In the genomic region with DNA sequence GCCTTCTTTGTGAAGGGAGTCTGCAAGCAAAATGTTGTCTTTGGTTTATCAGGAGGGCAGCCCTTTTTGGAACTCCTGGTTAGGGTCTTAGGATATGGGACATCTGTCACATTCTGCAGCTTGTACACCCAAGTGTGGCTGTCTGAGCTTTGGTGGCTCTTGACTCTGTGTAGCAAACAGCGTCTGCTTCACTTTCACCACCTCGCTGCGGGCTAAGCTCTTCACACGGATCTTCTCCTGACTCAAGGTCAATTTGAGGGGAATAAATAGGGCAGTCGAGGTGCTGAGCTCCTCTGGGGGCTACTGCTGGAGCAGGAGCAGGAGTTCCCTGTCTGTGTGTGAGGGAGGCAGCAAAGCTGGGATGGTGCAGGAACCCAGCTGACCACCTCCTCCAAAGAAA, we compare ENCODE assay signal across 21 cellular contexts. TPM values are rescaled to one million over a fixed set of nuclear protein-coding genes. Genes with fewer than 3 reads are reported as not detected.
DNase-seq lines count a peak whose midpoint lies in the region; ATAC-seq and TF ChIP-seq lines count a peak whose summit lies in the region.
"Had no signal": no experiment of that assay in that cellular context is flagged by ENCODE, and none has a peak within 500 bp of the region (broad histone marks: within the 10 kb centered on the region; RNA-seq: fewer than 3 reads in every experiment).

No MANE protein-coding gene starts in this region.

- peaks cover 13% of the 10 kb centered on the region for H3K36me3 Mint-ChIP-seq in activated CD4-positive, alpha-beta T cell treated with anti-CD3 and anti-CD28 coated beads, Interleukin-2, amount 10 ng/mL, durations not matched to agents 7 days and 5 days (ENCODE audit: low read depth)
- H3K36me3 Mint-ChIP-seq in glutamatergic neuron (ENCODE audit: unreplicated experiment) = peaks cover 9% of the 10 kb centered on the region
- H3K36me3 Mint-ChIP-seq: mesothelial cell of epicardium had no signal

- H3K27ac Mint-ChIP-seq in activated CD4-positive, alpha-beta T cell treated with anti-CD3 and anti-CD28 coated beads, Interleukin-2, amount 10 ng/mL, durations not matched to agents 7 days and 5 days = peak overlapping the region; percentile 44
- H3K27ac Mint-ChIP-seq in glutamatergic neuron (ENCODE audit: unreplicated experiment) = no peak overlapping the region
- H3K27ac Mint-ChIP-seq: activated CD4-positive, alpha-beta memory T cell treated with anti-CD3 and anti-CD28 coated beads for 36 hours; mesothelial cell of epicardium; nephron progenitor cell; progenitor cell of endocrine pancreas had no signal

- H3K9me3 ChIP-seq in WERI-Rb-1 (ENCODE audit: severe bottlenecking) = no peaks in the 10 kb centered on the region
- no peaks in the 10 kb centered on the region for H3K9me3 ChIP-seq in transverse colon
- H3K9me3 ChIP-seq: stomach had no signal

- H3K36me3 ChIP-seq in WERI-Rb-1 (no peaks in the 10 kb centered on the region), transverse colon (no peaks in the 10 kb centered on the region)

- H3K4me3 ChIP-seq in WERI-Rb-1 (ENCODE audit: low read depth, low read length) (no peak overlapping the region), transverse colon (no peak overlapping the region)
- H3K4me3 ChIP-seq: skin epidermis, stomach had no signal

- no peaks in the 10 kb centered on the region for H3K9me3 Mint-ChIP-seq in activated CD4-positive, alpha-beta T cell treated with anti-CD3 and anti-CD28 coated beads, Interleukin-2, amount 10 ng/mL, durations not matched to agents 7 days and 5 days
- peaks cover 4% of the 10 kb centered on the region for H3K9me3 Mint-ChIP-seq in glutamatergic neuron (ENCODE audit: unreplicated experiment)
- H3K9me3 Mint-ChIP-seq: activated CD4-positive, alpha-beta memory T cell treated with anti-CD3 and anti-CD28 coated beads for 36 hours; mesothelial cell of epicardium; nephron progenitor cell had no signal

- no peak for TF ChIP-seq CTCF in WERI-Rb-1 (IDR thresholded peaks at IDR 0.05; ENCODE audit: low read depth, low read length)
- TF ChIP-seq CTCF in glutamatergic neuron (IDR thresholded peaks at IDR 0.05; ENCODE audit: partially characterized antibody, unreplicated experiment) = no peak
- TF ChIP-seq CTCF in transverse colon (IDR thresholded peaks at IDR 0.05) = no peak
- no peak for TF ChIP-seq CTCF in foreskin keratinocyte (conservative IDR thresholded peaks at IDR 0.05)

- H3K27ac ChIP-seq in WERI-Rb-1 (peak overlapping the region; percentile 23), transverse colon (peak overlapping the region; percentile 65 to 81 (median 75)), foreskin keratinocyte (no peak overlapping the region)
- H3K27ac ChIP-seq: VCaP had no signal

- CTCF ChIA-PET in activated CD4-positive, alpha-beta T cell treated with anti-CD3 and anti-CD28 coated beads, Interleukin-2, amount 10 ng/mL, durations not matched to agents 7 days and 5 days (lab: Charles Lee) = interaction anchor here (0.6 to 8.9 kb wide), 10 partner anchors 9 to 161 kb away, joined by 3 to 51 read pairs (median 4); no protein-coding TSS in a partner anchor

- TF ChIP-seq POLR2A in transverse colon (IDR thresholded peaks at IDR 0.05) = no peak

- 86% methylated on average over 5 of the region's 5 CpGs; no CpG with 5 or more reads in 1 of the 2 donors for WGBS in transverse colon (ENCODE audit: low coverage in 1 of 2), 2 donors

- H3K4me1 ChIP-seq in transverse colon = peaks cover 21 to 81% (median 46%) of the 10 kb centered on the region in 4 donors
- H3K4me1 ChIP-seq in foreskin keratinocyte = peaks cover 66% of the 10 kb centered on the region

- no peak for TF ChIP-seq EP300 in transverse colon (IDR thresholded peaks at IDR 0.05; ENCODE audit: low read depth)

- H3K4me1 Mint-ChIP-seq in activated CD4-positive, alpha-beta T cell treated with anti-CD3 and anti-CD28 coated beads, Interleukin-2, amount 10 ng/mL, durations not matched to agents 7 days and 5 days = peaks cover 77% of the 10 kb centered on the region
- H3K4me1 Mint-ChIP-seq in glutamatergic neuron (ENCODE audit: low read depth, unreplicated experiment) = peaks cover 45% of the 10 kb centered on the region

- H3K27me3 ChIP-seq in WERI-Rb-1 (ENCODE audit: insufficient read depth, low read depth, severe bottlenecking) (no peaks in the 10 kb centered on the region), transverse colon (no peaks in the 10 kb centered on the region), foreskin keratinocyte (no peaks in the 10 kb centered on the region)
- H3K27me3 ChIP-seq: stomach had no signal

- no peaks in the 10 kb centered on the region for H3K27me3 Mint-ChIP-seq in activated CD4-positive, alpha-beta T cell treated with anti-CD3 and anti-CD28 coated beads, Interleukin-2, amount 10 ng/mL, durations not matched to agents 7 days and 5 days
- peaks cover 5% of the 10 kb centered on the region for H3K27me3 Mint-ChIP-seq in glutamatergic neuron (ENCODE audit: unreplicated experiment)
- H3K27me3 Mint-ChIP-seq: activated CD4-positive, alpha-beta memory T cell treated with anti-CD3 and anti-CD28 coated beads for 36 hours had no signal

- intact Hi-C loops in transverse colon (cut with DNase I; ENCODE audit: low total_unique reads) = no loop called here

- POLR2A ChIA-PET in activated CD4-positive, alpha-beta T cell treated with anti-CD3 and anti-CD28 coated beads, Interleukin-2, amount 10 ng/mL, durations not matched to agents 7 days and 5 days (lab: Charles Lee) = no interaction called here

- in situ Hi-C loops in transverse colon (cut with MboI; ENCODE audit: low pct_ligation_motif_present in 1 of 4, low pct_unique_long_range_greater_than_20kb in 1 of 4, low sequenced_read_pairs in 3 of 4) = no loop called here

- no peak for DNase-seq in activated CD4-positive, alpha-beta T cell treated with anti-CD3 and anti-CD28 coated beads, Interleukin-2, amount 10 ng/mL, durations not matched to agents 7 days and 5 days
- no peak for DNase-seq in activated CD4-positive, alpha-beta T cell treated with anti-CD3 and anti-CD28 coated beads, Interleukin-2, amount 50 U/mL, for 1 hour
- peak; percentile 78 for DNase-seq in WERI-Rb-1
- no peak for DNase-seq in glutamatergic neuron
- no peak for DNase-seq in transverse colon
- DNase-seq in stimulated activated CD4-positive, alpha-beta T cell treated with anti-CD3 and anti-CD28 coated beads, Interleukin-15, amount 100 ng/mL, for 24 hours = no peak
- DNase-seq in foreskin keratinocyte = no peak
- DNase-seq: activated CD4-positive, alpha-beta memory T cell treated with anti-CD3 and anti-CD28 coated beads for 36 hours; activated naive CD4-positive, alpha-beta T cell treated with Interleukin-2 at 50 U/mL for 16 hours; amygdala; effector CD8-positive, alpha-beta T cell; nephron progenitor cell; RPMI8226; stimulated activated CD4-positive, alpha-beta T cell treated with anti-CD3 and anti-CD28 coated beads, Interleukin-2, amount 100 ng/mL, for 48 hours; stomach; SW 1271 had no signal

- H3K4me3 Mint-ChIP-seq in activated CD4-positive, alpha-beta T cell treated with anti-CD3 and anti-CD28 coated beads, Interleukin-2, amount 10 ng/mL, durations not matched to agents 7 days and 5 days = no peak overlapping the region
- H3K4me3 Mint-ChIP-seq in glutamatergic neuron (ENCODE audit: unreplicated experiment) = peak overlapping the region; percentile 23
- H3K4me3 Mint-ChIP-seq: activated CD4-positive, alpha-beta memory T cell treated with anti-CD3 and anti-CD28 coated beads for 36 hours; mesothelial cell of epicardium; nephron progenitor cell had no signal

- ATAC-seq in SK-N-SH treated with all-trans-retinoic acid at 6 μM for 48 hours (no peak), foreskin keratinocyte (no peak)

TF ChIP-seq in SK-N-SH treated with all-trans-retinoic acid at 6 μM for 48 hours, 23 proteins besides CTCF, POLR2A, EP300 and RAD21 (continues in another document):
- TF ChIP-seq, protein P1, sequence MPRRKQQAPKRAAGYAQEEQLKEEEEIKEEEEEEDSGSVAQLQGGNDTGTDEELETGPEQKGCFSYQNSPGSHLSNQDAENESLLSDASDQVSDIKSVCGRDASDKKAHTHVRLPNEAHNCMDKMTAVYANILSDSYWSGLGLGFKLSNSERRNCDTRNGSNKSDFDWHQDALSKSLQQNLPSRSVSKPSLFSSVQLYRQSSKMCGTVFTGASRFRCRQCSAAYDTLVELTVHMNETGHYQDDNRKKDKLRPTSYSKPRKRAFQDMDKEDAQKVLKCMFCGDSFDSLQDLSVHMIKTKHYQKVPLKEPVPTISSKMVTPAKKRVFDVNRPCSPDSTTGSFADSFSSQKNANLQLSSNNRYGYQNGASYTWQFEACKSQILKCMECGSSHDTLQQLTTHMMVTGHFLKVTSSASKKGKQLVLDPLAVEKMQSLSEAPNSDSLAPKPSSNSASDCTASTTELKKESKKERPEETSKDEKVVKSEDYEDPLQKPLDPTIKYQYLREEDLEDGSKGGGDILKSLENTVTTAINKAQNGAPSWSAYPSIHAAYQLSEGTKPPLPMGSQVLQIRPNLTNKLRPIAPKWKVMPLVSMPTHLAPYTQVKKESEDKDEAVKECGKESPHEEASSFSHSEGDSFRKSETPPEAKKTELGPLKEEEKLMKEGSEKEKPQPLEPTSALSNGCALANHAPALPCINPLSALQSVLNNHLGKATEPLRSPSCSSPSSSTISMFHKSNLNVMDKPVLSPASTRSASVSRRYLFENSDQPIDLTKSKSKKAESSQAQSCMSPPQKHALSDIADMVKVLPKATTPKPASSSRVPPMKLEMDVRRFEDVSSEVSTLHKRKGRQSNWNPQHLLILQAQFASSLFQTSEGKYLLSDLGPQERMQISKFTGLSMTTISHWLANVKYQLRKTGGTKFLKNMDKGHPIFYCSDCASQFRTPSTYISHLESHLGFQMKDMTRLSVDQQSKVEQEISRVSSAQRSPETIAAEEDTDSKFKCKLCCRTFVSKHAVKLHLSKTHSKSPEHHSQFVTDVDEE (CRISPR knock-in tag; IDR thresholded peaks at IDR 0.05) = no peak
- TF ChIP-seq, protein P2, sequence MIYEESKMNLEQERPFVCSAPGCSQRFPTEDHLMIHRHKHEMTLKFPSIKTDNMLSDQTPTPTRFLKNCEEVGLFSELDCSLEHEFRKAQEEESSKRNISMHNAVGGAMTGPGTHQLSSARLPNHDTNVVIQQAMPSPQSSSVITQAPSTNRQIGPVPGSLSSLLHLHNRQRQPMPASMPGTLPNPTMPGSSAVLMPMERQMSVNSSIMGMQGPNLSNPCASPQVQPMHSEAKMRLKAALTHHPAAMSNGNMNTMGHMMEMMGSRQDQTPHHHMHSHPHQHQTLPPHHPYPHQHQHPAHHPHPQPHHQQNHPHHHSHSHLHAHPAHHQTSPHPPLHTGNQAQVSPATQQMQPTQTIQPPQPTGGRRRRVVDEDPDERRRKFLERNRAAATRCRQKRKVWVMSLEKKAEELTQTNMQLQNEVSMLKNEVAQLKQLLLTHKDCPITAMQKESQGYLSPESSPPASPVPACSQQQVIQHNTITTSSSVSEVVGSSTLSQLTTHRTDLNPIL (CRISPR knock-in tag; IDR thresholded peaks at IDR 0.05; ENCODE audit: low read depth) = no peak
- TF ChIP-seq GLIS3 (CRISPR knock-in tag; IDR thresholded peaks at IDR 0.05) = no peak
- TF ChIP-seq ESRRG (CRISPR knock-in tag; IDR thresholded peaks at IDR 0.05) = no peak
- no peak for TF ChIP-seq ZNF565 (CRISPR knock-in tag; conservative IDR thresholded peaks at IDR 0.05; ENCODE audit: low read depth)

RNA-seq across cellular contexts. Expression of a gene that starts 10.6 kb away (rescaled TPM):
- total RNA-seq in activated CD4-positive, alpha-beta T cell treated with anti-CD3 and anti-CD28 coated beads, Interleukin-2, amount 10 ng/mL, durations not matched to agents 7 days and 5 days = 10 to 100 TPM; 45.5 to 47.3 TPM
- total RNA-seq in glutamatergic neuron (ENCODE audit: unreplicated experiment) (4.4 TPM), transverse colon (100 to 1,000 TPM; 309 to 483 (median 316) TPM), foreskin keratinocyte (185 and 192 TPM in 2 replicates)
- 40.2 and 42.9 TPM in 2 replicates for polyA plus RNA-seq in foreskin keratinocyte
